ENCODE assay signal across 27 cellular contexts in the genomic region with DNA sequence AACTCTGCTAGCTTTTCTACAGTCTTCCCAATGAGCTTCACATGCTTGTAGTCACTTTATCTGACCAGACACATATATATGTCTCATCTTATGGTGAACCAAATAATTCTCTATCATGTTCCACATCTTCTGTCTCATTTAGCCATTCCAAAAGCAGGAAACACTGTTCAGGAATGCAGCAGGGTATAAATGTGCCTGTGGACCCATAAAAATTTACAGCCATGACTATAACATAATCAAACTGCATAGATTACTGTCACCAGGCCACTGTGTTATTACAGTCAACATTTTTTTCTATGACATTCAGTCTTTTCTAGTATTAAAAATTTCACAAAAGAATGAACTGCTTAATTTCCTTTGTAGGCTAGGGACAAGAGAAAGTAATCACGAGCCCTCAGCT.
DNase-seq lines count a peak whose midpoint lies in the region; ATAC-seq, FAIRE-seq and TF ChIP-seq lines count a peak whose summit lies in the region.
"Had no signal": no experiment of that assay in that cellular context is flagged by ENCODE, and none has a peak within 500 bp of the region (broad histone marks: within the 10 kb centered on the region; RNA-seq: fewer than 3 reads in every experiment).

No MANE protein-coding gene starts in this region.

- H3K27ac Mint-ChIP-seq in progenitor cell of endocrine pancreas: no peak overlapping the region
- H3K27ac Mint-ChIP-seq: CD14-positive monocyte; CD4-positive, alpha-beta memory T cell; CD4-positive, CD25-positive, alpha-beta regulatory T cell; CD8-positive, alpha-beta memory T cell had no signal

- TF ChIP-seq RAD21 in neural cell (conservative IDR thresholded peaks at IDR 0.05): no peak

- TF ChIP-seq CTCF in KMS-11 (conservative IDR thresholded peaks at IDR 0.05; ENCODE audit: low read depth, low read length) (no peak), VCaP (conservative IDR thresholded peaks at IDR 0.05) (no peak), neural cell (IDR thresholded peaks at IDR 0.05; ENCODE audit: poor library complexity, severe bottlenecking) (no peak), progenitor cell of endocrine pancreas (IDR thresholded peaks at IDR 0.05; ENCODE audit: unreplicated experiment) (no peak)

- no peak for TF ChIP-seq POLR2A in GM12891 (IDR thresholded peaks at IDR 0.05; ENCODE audit: low read depth, low read length)

- H3K4me2 ChIP-seq in KMS-11 (peak overlapping the region; percentile 7; the same call in 1 of the 2 replicates), neural cell (ENCODE audit: low read length) (no peak overlapping the region)
- H3K4me2 ChIP-seq: BLaER1 had no signal

- no peaks in the 10 kb centered on the region for H3K36me3 ChIP-seq in KMS-11 (ENCODE audit: insufficient read depth)
- H3K36me3 ChIP-seq in neural cell (ENCODE audit: insufficient read depth, low read length): no peaks in the 10 kb centered on the region
- H3K36me3 ChIP-seq: BE2C, BLaER1 had no signal

- no peak overlapping the region for H3K27ac ChIP-seq in KMS-11
- H3K27ac ChIP-seq in VCaP: peak overlapping the region; percentile 75
- peak overlapping the region; percentile 17 for H3K27ac ChIP-seq in neural cell (ENCODE audit: low read length)
- H3K27ac ChIP-seq: 22Rv1, BLaER1 had no signal

- H2AFZ ChIP-seq in KMS-11 (ENCODE audit: low read depth) (no peak overlapping the region), neural cell (ENCODE audit: low read depth, low read length) (no peak overlapping the region)

- DNase-seq in left kidney (ENCODE audit: low read depth, low spot score) (peak; percentile 15), progenitor cell of endocrine pancreas (ENCODE audit: low spot score, unreplicated experiment) (no peak), GM12891 (ENCODE audit: insufficient read length, low spot score) (no peak)
- DNase-seq: ACHN; BE2C; C1 segment of cervical spinal cord; CD4-positive, alpha-beta memory T cell; CD4-positive, CD25-positive, alpha-beta regulatory T cell; CD8-positive, alpha-beta memory T cell; COR-L47; DMS 273 treated with DMSO at 0.1 percent for 48 hours; DMS153; DMS53; DMS79; DND-41; EL; GDM1 had no signal

- ATAC-seq in GM21825 (IDR thresholded peaks at IDR 0.05; ENCODE audit: unreplicated experiment): no peak
- ATAC-seq: GM12878 had no signal

- H3K4me1 ChIP-seq in KMS-11 (ENCODE audit: low read depth, poor library complexity, severe bottlenecking): peaks cover 26% of the 10 kb centered on the region
- H3K4me1 ChIP-seq: BE2C, BLaER1 had no signal

- FAIRE-seq in GM12891 (lab: Jason Lieb, UNC): no peak
- FAIRE-seq: A204.1, GM12878, GM19239 had no signal

- no peaks in the 10 kb centered on the region for H3K36me3 Mint-ChIP-seq in progenitor cell of endocrine pancreas (ENCODE audit: insufficient read depth)
- H3K36me3 Mint-ChIP-seq: CD14-positive monocyte; CD4-positive, alpha-beta memory T cell; CD4-positive, CD25-positive, alpha-beta regulatory T cell; CD8-positive, alpha-beta memory T cell had no signal

- H3K79me2 ChIP-seq in KMS-11 (ENCODE audit: insufficient read depth, low read depth): no peaks in the 10 kb centered on the region
- H3K79me2 ChIP-seq in neural cell (replicated peaks; ENCODE audit: insufficient read depth, low read length): no peaks in the 10 kb centered on the region

- TF ChIP-seq EP300 in neural cell (conservative IDR thresholded peaks at IDR 0.05; ENCODE audit: poor library complexity, severe bottlenecking): no peak

- no peaks in the 10 kb centered on the region for H3K9me2 ChIP-seq in neural cell (ENCODE audit: insufficient read depth, low read length)

- H3K4me3 ChIP-seq in KMS-11 (IDR thresholded peaks at IDR 0.05; ENCODE audit: insufficient read depth, low read depth, low read length) (no peak overlapping the region), neural cell (ENCODE audit: low read length) (no peak overlapping the region)
- H3K4me3 ChIP-seq: BLaER1, GM12878 had no signal

- H3K4me1 Mint-ChIP-seq in progenitor cell of endocrine pancreas (ENCODE audit: low read depth): peaks cover 27% of the 10 kb centered on the region
- H3K4me1 Mint-ChIP-seq: CD14-positive monocyte; CD4-positive, alpha-beta memory T cell; CD4-positive, CD25-positive, alpha-beta regulatory T cell; CD8-positive, alpha-beta memory T cell had no signal

- H3K9ac ChIP-seq in KMS-11 (no peak overlapping the region), neural cell (ENCODE audit: low read length) (no peak overlapping the region)
- H3K9ac ChIP-seq: BLaER1 had no signal

- H4K20me1 ChIP-seq in KMS-11 (ENCODE audit: insufficient read depth): no peaks in the 10 kb centered on the region
- H4K20me1 ChIP-seq in neural cell (ENCODE audit: insufficient read depth): no peaks in the 10 kb centered on the region
- H4K20me1 ChIP-seq: BLaER1 had no signal

- no peaks in the 10 kb centered on the region for H3F3A ChIP-seq in neural cell (ENCODE audit: insufficient read depth, low read length, poor library complexity, severe bottlenecking)

- H3K4me3 Mint-ChIP-seq in progenitor cell of endocrine pancreas (ENCODE audit: low read depth): no peak overlapping the region
- H3K4me3 Mint-ChIP-seq: CD14-positive monocyte; CD4-positive, alpha-beta memory T cell; CD4-positive, CD25-positive, alpha-beta regulatory T cell; CD8-positive, alpha-beta memory T cell had no signal

- H3K9me3 Mint-ChIP-seq in progenitor cell of endocrine pancreas (ENCODE audit: low read depth): no peaks in the 10 kb centered on the region
- H3K9me3 Mint-ChIP-seq: CD4-positive, alpha-beta memory T cell had no signal

- H3K27me3 ChIP-seq in KMS-11 (ENCODE audit: insufficient read depth, low read depth) (no peaks in the 10 kb centered on the region), neural cell (ENCODE audit: insufficient read depth, low read depth, low read length) (no peaks in the 10 kb centered on the region)
- H3K27me3 ChIP-seq: BE2C, BLaER1 had no signal

- no peaks in the 10 kb centered on the region for H3K27me3 Mint-ChIP-seq in progenitor cell of endocrine pancreas
- H3K27me3 Mint-ChIP-seq: CD4-positive, alpha-beta memory T cell; CD4-positive, CD25-positive, alpha-beta regulatory T cell; CD8-positive, alpha-beta memory T cell had no signal

- H3K9me3 ChIP-seq in neural cell (ENCODE audit: low read length): no peaks in the 10 kb centered on the region
- H3K9me3 ChIP-seq: BE2C, BLaER1 had no signal

TF ChIP-seq in neural cell, 6 proteins besides CTCF, POLR2A, EP300 and RAD21 (continues in another document):
- no peak for TF ChIP-seq TAF1 (IDR thresholded peaks at IDR 0.05; ENCODE audit: low read depth)
- TF ChIP-seq EZH2 (IDR thresholded peaks at IDR 0.05; ENCODE audit: borderline replicate concordance, insufficient read depth, low read length, poor library complexity, severe bottlenecking): no peak
- TF ChIP-seq POLR2AphosphoS5 (IDR thresholded peaks at IDR 0.05): no peak
- no peak for TF ChIP-seq MXI1 (conservative IDR thresholded peaks at IDR 0.05; ENCODE audit: poor library complexity, severe bottlenecking)

TF ChIP-seq in GM12891, 5 proteins besides CTCF, POLR2A, EP300 and RAD21:
- TF ChIP-seq POLR2AphosphoS5 (IDR thresholded peaks at IDR 0.05; ENCODE audit: low read depth, low read length) (no peak), TAF1 (IDR thresholded peaks at IDR 0.05; ENCODE audit: low read depth, low read length) (no peak), SPI1 (IDR thresholded peaks at IDR 0.05; ENCODE audit: low read depth, low read length) (no peak), POU2F2 (IDR thresholded peaks at IDR 0.05; ENCODE audit: low read depth, low read length) (no peak), PAX5 (IDR thresholded peaks at IDR 0.05; ENCODE audit: insufficient read depth, low read length, severe bottlenecking) (no peak)
